Comparison of ENCODE assay signal across 11 cellular contexts in the genomic region with DNA sequence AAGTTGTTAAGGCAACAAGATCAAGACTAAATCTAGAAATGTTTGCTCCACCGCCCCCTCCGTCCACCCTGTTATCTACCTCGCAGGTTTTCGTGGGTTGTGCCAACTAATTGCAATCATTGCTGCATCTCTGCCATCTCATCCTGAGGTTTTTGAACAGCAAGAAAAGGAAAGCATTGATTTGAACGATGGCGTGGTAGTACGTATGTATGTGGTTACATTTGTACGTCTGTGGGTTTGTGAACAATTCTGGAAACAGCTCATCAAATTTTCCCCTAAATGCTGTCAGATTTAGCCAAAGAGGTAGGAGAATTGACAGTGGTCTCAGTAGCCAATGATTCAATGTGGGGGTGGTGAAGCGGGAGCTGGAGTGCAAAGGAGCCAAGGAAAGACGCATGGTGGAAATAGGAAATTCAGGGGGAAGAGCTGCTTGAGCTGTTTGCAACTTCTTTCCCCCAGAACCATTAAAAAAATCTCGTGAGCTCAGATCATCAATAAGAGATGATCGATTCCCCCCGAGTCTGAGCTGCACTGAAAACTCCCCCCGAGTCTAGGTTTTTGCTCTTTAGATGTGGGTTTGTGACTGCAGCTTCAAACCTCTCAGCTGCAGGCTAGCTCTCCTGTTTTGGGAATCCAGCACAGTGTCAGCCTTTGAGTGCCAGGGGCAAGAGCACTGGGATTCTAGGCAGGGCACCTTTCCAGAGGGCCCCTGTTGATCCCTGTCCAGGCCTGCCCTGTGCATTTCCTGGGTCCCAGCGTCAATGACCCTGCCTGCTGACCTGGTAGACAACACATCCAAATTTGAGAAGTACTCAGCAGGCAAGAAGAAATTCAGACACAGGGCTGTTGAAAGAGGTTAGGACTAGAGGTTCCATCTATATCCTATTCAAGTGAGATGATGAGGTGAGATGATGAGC.
DNase-seq lines count a peak whose midpoint lies in the region; ATAC-seq, FAIRE-seq and TF ChIP-seq lines count a peak whose summit lies in the region.
"Had no signal": no experiment of that assay in that cellular context is flagged by ENCODE, and none has a peak within 500 bp of the region (broad histone marks: within the 10 kb centered on the region; RNA-seq: fewer than 3 reads in every experiment).

No MANE protein-coding gene starts in this region.

- no peak for DNase-seq in GM12892 (ENCODE audit: insufficient read length)
- peak; percentile 35 for DNase-seq in activated CD8-positive, alpha-beta memory T cell treated with anti-CD3 and anti-CD28 coated beads, Interleukin-2, amount 50 U/mL, for 24 hours (ENCODE audit: extremely low read depth)
- peak; percentile 14 to 16 for DNase-seq in stimulated activated CD4-positive, alpha-beta T cell treated with anti-CD3 and anti-CD28 coated beads, Interleukin-1b, Interleukin-23, amount 100 ng/mL, for 4 hours (ENCODE audit: low read depth in 2 of 2)
- DNase-seq in RCC 7860 (ENCODE audit: low spot score), result no peak
- no peak for DNase-seq in T1000 (lab: John Stamatoyannopoulos, UW)
- no peak for DNase-seq in NCI-H2171 (lab: John Stamatoyannopoulos, UW)
- DNase-seq: Caco-2; effector CD4-positive, alpha-beta T cell; immature natural killer cell had no signal

- no peak for TF ChIP-seq POLR2A in GM12892 (IDR thresholded peaks at IDR 0.05; ENCODE audit: low read depth, low read length)

- peak; percentile 65 for FAIRE-seq in GM12892 (lab: Jason Lieb, UNC)
- no peak for FAIRE-seq in RCC 7860 (lab: Jason Lieb, UNC)

- ATAC-seq in HG02798 (IDR thresholded peaks at IDR 0.05; ENCODE audit: poor library complexity, unreplicated experiment), result peak; percentile 67
- ATAC-seq in GM21515 (IDR thresholded peaks at IDR 0.05; ENCODE audit: unreplicated experiment), result no peak

Comparison
In these comparisons a context has a peak if more than half of its experiments do, and no peak if none do; other contexts are left out.
1. DNase-seq: peak in activated CD8-positive, alpha-beta memory T cell treated with anti-CD3 and anti-CD28 coated beads, Interleukin-2, amount 50 U/mL, for 24 hours (single experiment) and stimulated activated CD4-positive, alpha-beta T cell treated with anti-CD3 and anti-CD28 coated beads, Interleukin-1b, Interleukin-23, amount 100 ng/mL, for 4 hours (2 of 2); none in GM12892 (single experiment), RCC 7860 (single experiment), T1000 (single experiment) and NCI-H2171 (single experiment).